Comparison of ENCODE assay signal across 28 cellular contexts in genomic region chr18:75959150-75959549, GRCh38.
"Had no signal": no experiment of that assay in that cellular context is flagged by ENCODE, and none has a peak within 500 bp of the region (broad histone marks: within the 10 kb centered on the region; RNA-seq: fewer than 3 reads in every experiment).

No MANE protein-coding gene starts in this region.

- H2AFZ ChIP-seq: neural progenitor cell, parathyroid adenoma had no signal

- H3K79me2 ChIP-seq: parathyroid adenoma had no signal

- H3K9ac ChIP-seq: neural progenitor cell, parathyroid adenoma had no signal

- H3K9me3 ChIP-seq: ovary, psoas muscle, suprapubic skin, testis, transverse colon, upper lobe of right lung, uterus had no signal

- H3K36me3 ChIP-seq: neural progenitor cell, ovary, spleen, suprapubic skin, tibial artery, transverse colon, upper lobe of right lung, uterus had no signal

- H3K4me2 ChIP-seq: neural progenitor cell, smooth muscle cell had no signal

- H3K27me3 ChIP-seq: neural progenitor cell, ovary, spleen, suprapubic skin, testis, tibial artery, transverse colon, upper lobe of right lung, uterus had no signal

- H3K4me3 ChIP-seq: neural progenitor cell, ovary, psoas muscle, skin epidermis, smooth muscle cell, spleen, suprapubic skin, testis, tibial artery, transverse colon, upper lobe of right lung, uterus had no signal

- H3K27ac ChIP-seq: neural progenitor cell, ovary, parathyroid adenoma, psoas muscle, skin epidermis, spleen, suprapubic skin, testis, tibial artery, transverse colon, upper lobe of right lung, uterus had no signal

- H3K4me1 ChIP-seq: neural progenitor cell, parathyroid adenoma, psoas muscle, spleen, suprapubic skin, testis, tibial artery, transverse colon, upper lobe of right lung, uterus had no signal

- ATAC-seq: natural killer cell; psoas muscle; right cardiac atrium; sciatic nerve; stimulated activated memory B cell treated with anti-CD40 and anti-IgM and Interleukin-4, amounts not matched to agents 10 μg/mL and 1 μg/mL and 100 μg/mL, for 72 hours; stimulated activated naive CD8-positive, alpha-beta T cell treated with anti-CD3 and anti-CD28 coated beads, Interleukin-15, amount 100 ng/mL, for 72 hours; stimulated activated naive CD8-positive, alpha-beta T cell treated with anti-CD3 and anti-CD28 coated beads, Interleukin-15, Interleukin-2, amounts not matched to agents 100 U/mL and 50 U/mL, for 24 hours; upper lobe of right lung had no signal

- DNase-seq: natural killer cell; occipital lobe; ovary; posterior cingulate gyrus; psoas muscle; right cardiac atrium; spleen; stimulated activated CD4-positive, alpha-beta T cell treated with anti-CD3 and anti-CD28 coated beads, Interleukin-12 subunit alpha, Interleukin-12 subunit beta, amount 100 ng/mL, for 4 hours; stimulated activated CD4-positive, alpha-beta T cell treated with anti-CD3 and anti-CD28 coated beads, Interleukin-1b, Interleukin-23, amount 100 ng/mL, for 48 hours; stimulated activated CD4-positive, alpha-beta T cell treated with anti-CD3 and anti-CD28 coated beads, Interleukin-4, amount 100 ng/mL, for 1 hour; stimulated activated CD4-positive, alpha-beta T cell treated with anti-CD3 and anti-CD28 coated beads, Interleukin-4, amount 100 ng/mL, for 4 hours; stimulated activated CD8-positive, alpha-beta memory T cell treated with anti-CD3 and anti-CD28 coated beads, Interleukin-4, amount 100 ng/mL, for 48 hours; stimulated activated naive CD4-positive, alpha-beta T cell; stimulated activated naive CD8-positive, alpha-beta T cell treated with anti-CD3 and anti-CD28 coated beads, Interleukin-15, amount 100 ng/mL, for 72 hours; stimulated activated naive CD8-positive, alpha-beta T cell treated with anti-CD3 and anti-CD28 coated beads, Interleukin-15, Interleukin-2, amounts not matched to agents 100 U/mL and 50 U/mL, for 24 hours; substantia nigra; testis; tibial artery; transverse colon; upper lobe of right lung; uterus had no signal
